2 cellular contexts compared by ENCODE assay signal in genomic region chr10:22767859-22768258, GRCh38.
TF ChIP-seq lines count a peak whose summit lies in the region.

No MANE protein-coding gene starts in this region.

TF ChIP-seq in liver, 16 proteins besides CTCF, POLR2A, EP300 and RAD21 (continued from another document):
- TF ChIP-seq SP1 (IDR thresholded peaks at IDR 0.05) = peak; percentile 16

TF ChIP-seq in HepG2, 621 proteins besides CTCF, POLR2A, EP300 and RAD21 (continued from another document):
- TF ChIP-seq ZNF746 (CRISPR knock-in tag; IDR thresholded peaks at IDR 0.05) (no peak), FOXJ3 (CRISPR knock-in tag; IDR thresholded peaks at IDR 0.05; ENCODE audit: borderline replicate concordance) (no peak), MTF2 (CRISPR knock-in tag; IDR thresholded peaks at IDR 0.05; ENCODE audit: borderline replicate concordance) (no peak), CCAR2 (optimal IDR thresholded peaks at IDR 0.05; ENCODE audit: low read depth, low read length) (no peak), DDIT3 (CRISPR knock-in tag; IDR thresholded peaks at IDR 0.05) (no peak), TBL1XR1 (IDR thresholded peaks at IDR 0.05; ENCODE audit: borderline replicate concordance, low read length, partially characterized antibody) (no peak), AKNA (CRISPR knock-in tag; IDR thresholded peaks at IDR 0.05; ENCODE audit: borderline replicate concordance) (no peak), ZBTB4 (CRISPR knock-in tag; IDR thresholded peaks at IDR 0.05; ENCODE audit: borderline replicate concordance) (no peak), BRD4 (CRISPR knock-in tag; IDR thresholded peaks at IDR 0.05) (no peak), ATF7 (IDR thresholded peaks at IDR 0.05) (no peak), ATF7 (CRISPR knock-in tag; IDR thresholded peaks at IDR 0.05) (no peak), TEF (CRISPR knock-in tag; IDR thresholded peaks at IDR 0.05) (no peak), HHEX (CRISPR knock-in tag; IDR thresholded peaks at IDR 0.05) (no peak), KAT7 (CRISPR knock-in tag; IDR thresholded peaks at IDR 0.05; ENCODE audit: borderline replicate concordance) (no peak), KLF9 (CRISPR knock-in tag; IDR thresholded peaks at IDR 0.05; ENCODE audit: low read depth) (no peak), RCOR2 (CRISPR knock-in tag; IDR thresholded peaks at IDR 0.05) (no peak)
